ENCODE assay signal across 24 cellular contexts in genomic region chr15:98746756-98747155, GRCh38.
A peak's percentile ranks its signal among the peaks of the same experiment; 100 is the strongest.
DNase-seq lines count a peak whose midpoint lies in the region; ATAC-seq, FAIRE-seq and TF ChIP-seq lines count a peak whose summit lies in the region.
"Had no signal": no experiment of that assay in that cellular context is flagged by ENCODE, and none has a peak within 500 bp of the region (broad histone marks: within the 10 kb centered on the region; RNA-seq: fewer than 3 reads in every experiment).

No MANE protein-coding gene starts in this region.

- 64% methylated on average over 5 of the region's 5 CpGs for WGBS in mammary epithelial cell (ENCODE audit: low coverage, missing lambda C conversion rate)
- 19 to 57% (median 33%) methylated on average over 5 of the region's 5 CpGs for WGBS in small intestine, 3 donors

- H3K9ac ChIP-seq in mammary epithelial cell (ENCODE audit: insufficient read depth, low read length), result peak overlapping the region; percentile 51

- no peak for FAIRE-seq in small intestine (lab: Jason Lieb, UNC)
- FAIRE-seq: endothelial cell of umbilical vein, GM12891, K562 had no signal

- no peaks in the 10 kb centered on the region for H3K9me3 ChIP-seq in mammary epithelial cell (replicated peaks; ENCODE audit: insufficient read depth, low read length)
- H3K9me3 ChIP-seq in small intestine (ENCODE audit: control insufficient read depth, low read depth), result no peaks in the 10 kb centered on the region
- H3K9me3 ChIP-seq: lower lobe of right lung, upper lobe of right lung had no signal

- H3K27ac ChIP-seq in mammary epithelial cell (ENCODE audit: insufficient read depth, low read depth, low read length) (peak overlapping the region; percentile 84), small intestine (ENCODE audit: low read depth in 1 of 2, low read length in 1 of 2) (no peak overlapping the region)
- H3K27ac ChIP-seq: 22Rv1, lower lobe of right lung, skin epidermis, upper lobe of right lung had no signal

- no peaks in the 10 kb centered on the region for H4K20me1 ChIP-seq in mammary epithelial cell (ENCODE audit: insufficient read depth, low read length)

- intact Hi-C loops in mammary epithelial cell (cut with micrococcal nuclease), result no loop called here
- intact Hi-C loops in sciatic nerve (cut with DNase I), result no loop called here

- no TSS peak for BruUV-seq in mammary epithelial cell (replicated peaks; lab: Mats Ljungman, UMichigan)

- H2AFZ ChIP-seq in mammary epithelial cell (ENCODE audit: low read depth, low read length), result no peak overlapping the region

- no peaks in the 10 kb centered on the region for H3K36me3 ChIP-seq in mammary epithelial cell (ENCODE audit: insufficient read depth, low read length)
- no peaks in the 10 kb centered on the region for H3K36me3 ChIP-seq in small intestine (ENCODE audit: control insufficient read depth in 2 of 2, insufficient read depth in 2 of 2, low read length in 2 of 2)
- H3K36me3 ChIP-seq: lower lobe of right lung, upper lobe of right lung had no signal

- H3K27me3 ChIP-seq in mammary epithelial cell (ENCODE audit: insufficient read depth, low read length) (no peaks in the 10 kb centered on the region), small intestine (ENCODE audit: control insufficient read depth in 2 of 2, insufficient read depth in 2 of 2, low read length in 2 of 2) (no peaks in the 10 kb centered on the region)
- H3K27me3 ChIP-seq: upper lobe of right lung had no signal

- peaks cover 95% of the 10 kb centered on the region for H3K79me2 ChIP-seq in mammary epithelial cell (ENCODE audit: insufficient read depth, low read length)

- in situ Hi-C loops in mammary epithelial cell (cut with MboI; ENCODE audit: low sequenced_read_pairs in 2 of 2), result no loop called here

- CTCF ChIA-PET in mammary epithelial cell (lab: Charles Lee; ENCODE audit: low non-redundant PET), result no interaction called here

- H3K4me3 ChIP-seq in mammary epithelial cell (replicated peaks in 1 of 3; ENCODE audit: insufficient read depth in 1 of 3, low read depth in 2 of 3, low read length in 3 of 3), result no peak overlapping the region
- H3K4me3 ChIP-seq in small intestine (ENCODE audit: low read depth in 1 of 2, low read length in 2 of 2), result no peak overlapping the region
- H3K4me3 ChIP-seq: K562, lower lobe of right lung, skin epidermis, upper lobe of right lung had no signal

- dilution Hi-C loops in mammary epithelial cell (cut with HindIII; ENCODE audit: low sequenced_read_pairs), result no loop called here

- no peak for TF ChIP-seq CTCF in mammary epithelial cell (conservative IDR thresholded peaks at IDR 0.05 in 1 of 2, IDR thresholded peaks at IDR 0.05 in 1 of 2; ENCODE audit: extremely low read depth in 1 of 2, insufficient read depth in 1 of 2, low read depth in 1 of 2, low read length in 2 of 2)

- H3K4me2 ChIP-seq in mammary epithelial cell (ENCODE audit: insufficient read depth, low read depth, low read length), result peak overlapping the region; percentile 70

- ATAC-seq in sciatic nerve, result no peak
- ATAC-seq: activated naive CD8-positive, alpha-beta T cell treated with anti-CD3 and anti-CD28 coated beads, Interleukin-2, amount 50 U/mL, for 24 hours; K562; lower lobe of right lung; upper lobe of right lung had no signal

- H3K4me1 ChIP-seq in mammary epithelial cell (ENCODE audit: insufficient read depth, low read length) (peaks cover 48% of the 10 kb centered on the region), small intestine (ENCODE audit: control insufficient read depth in 2 of 2, insufficient read depth in 1 of 2, low read depth in 1 of 2, low read length in 1 of 2) (peaks cover 2 to 13% of the 10 kb centered on the region in 2 donors)

- DNase-seq in NCI-H1417 (lab: John Stamatoyannopoulos, UW), result peak in 2 of 3 experiments; percentile 58 to 91
- DNase-seq in NCI-H1417 treated with DMSO at 0.1 percent for 48 hours (lab: John Stamatoyannopoulos, UW), result no peak
- peak; percentile 49 for DNase-seq in NCI-H1105 treated with DMSO at 0.1 percent for 48 hours (lab: John Stamatoyannopoulos, UW)
- DNase-seq in mammary epithelial cell, result no peak
- DNase-seq in small intestine, result peak; percentile 77
- DNase-seq in T1000 (lab: John Stamatoyannopoulos, UW), result no peak
- no peak for DNase-seq in sciatic nerve (ENCODE audit: low spot score)
- no peak for DNase-seq in NCI-H774 (lab: John Stamatoyannopoulos, UW)
- DNase-seq: activated CD4-positive, alpha-beta T cell treated with anti-CD3 and anti-CD28 coated beads for 1 hour; activated gamma-delta T cell; activated naive CD8-positive, alpha-beta T cell treated with anti-CD3 and anti-CD28 coated beads, Interleukin-2, amount 50 U/mL, for 24 hours; glutamatergic neuron; kidney glomerular epithelial cell; lower lobe of right lung; MM.1S; NCI-H1436 treated with DMSO at 0.1 percent for 48 hours; NCI-H510A; RPMI8226; upper lobe of right lung had no signal

Comparison
In these comparisons a context has a peak if more than half of its experiments do, and no peak if none do; other contexts are left out.
1. DNase-seq: peak in NCI-H1417 (2 of 3), NCI-H1105 treated with DMSO at 0.1 percent for 48 hours (single experiment) and small intestine (single experiment); none in NCI-H1417 treated with DMSO at 0.1 percent for 48 hours (single experiment), mammary epithelial cell (single experiment), T1000 (single experiment), sciatic nerve (single experiment) and NCI-H774 (single experiment).